ENCODE assay signal across 8 cellular contexts in genomic region chr19:8240274-8241229, GRCh38. TPM values are rescaled to one million over a fixed set of nuclear protein-coding genes. Genes with fewer than 3 reads are reported as not detected.
DNase-seq lines count a peak whose midpoint lies in the region; ATAC-seq, FAIRE-seq and TF ChIP-seq lines count a peak whose summit lies in the region.

No MANE protein-coding gene starts in this region.

- H3K4me1 Mint-ChIP-seq in CD8-positive, alpha-beta memory T cell, result peaks cover 20 to 27% (median 23%) of the 10 kb centered on the region in 3 donors
- H3K4me1 Mint-ChIP-seq in GM23338 (peaks cover 15% of the 10 kb centered on the region), mesothelial cell of epicardium (peaks cover 19% of the 10 kb centered on the region)

- H3K9me3 Mint-ChIP-seq in CD8-positive, alpha-beta memory T cell, result peaks cover 0 to 1% (median 0%) of the 10 kb centered on the region in 5 donors
- H3K9me3 Mint-ChIP-seq in GM23338 (peaks cover 15% of the 10 kb centered on the region), mesothelial cell of epicardium (no peaks in the 10 kb centered on the region)

- H3K27me3 ChIP-seq in CD8-positive, alpha-beta memory T cell (ENCODE audit: insufficient read depth, low read length, poor library complexity, severe bottlenecking), result no peaks in the 10 kb centered on the region
- H3K27me3 ChIP-seq in GM23338 (ENCODE audit: insufficient read depth), result no peaks in the 10 kb centered on the region
- H3K27me3 ChIP-seq in endothelial cell of umbilical vein (ENCODE audit: control insufficient read depth in 2 of 2, insufficient read depth in 2 of 2, low read length in 2 of 2), result no peaks in the 10 kb centered on the region

- no peaks in the 10 kb centered on the region; the same call in 1 of the 2 replicates for H3F3A ChIP-seq in GM23338 (replicated peaks; ENCODE audit: low read depth)

- H3K9me2 ChIP-seq in GM23338 (ENCODE audit: insufficient read depth), result no peaks in the 10 kb centered on the region

- no peak for TF ChIP-seq POLR2A in endothelial cell of umbilical vein (IDR thresholded peaks at IDR 0.05; ENCODE audit: low read depth, low read length)

- intact Hi-C loops in endothelial cell of umbilical vein (cut with micrococcal nuclease), result no loop called here

- no peak overlapping the region for H3K4me2 ChIP-seq in GM23338
- no peak overlapping the region for H3K4me2 ChIP-seq in endothelial cell of umbilical vein (ENCODE audit: insufficient read depth, low read length)

- peaks cover 14% of the 10 kb centered on the region for H3K4me1 ChIP-seq in CD8-positive, alpha-beta memory T cell (ENCODE audit: insufficient read depth, low read length)
- H3K4me1 ChIP-seq in GM23338 (ENCODE audit: insufficient read depth) (peaks cover 13% of the 10 kb centered on the region), endothelial cell of umbilical vein (ENCODE audit: control insufficient read depth, extremely low read depth, insufficient read depth, low read length) (no peaks in the 10 kb centered on the region)

- no peak overlapping the region for H2AFZ ChIP-seq in GM23338
- H2AFZ ChIP-seq in endothelial cell of umbilical vein (ENCODE audit: low read depth, low read length), result no peak overlapping the region

- H3K9ac ChIP-seq in endothelial cell of umbilical vein (replicated peaks; ENCODE audit: extremely low read depth, insufficient read depth, low read length), result no peak overlapping the region

- H3K27me3 Mint-ChIP-seq in CD8-positive, alpha-beta memory T cell, result peaks cover 0 to 1% of the 10 kb centered on the region in 2 donors
- peaks cover 16% of the 10 kb centered on the region for H3K27me3 Mint-ChIP-seq in GM23338 (ENCODE audit: insufficient read depth, low read depth, poor library complexity)
- H3K27me3 Mint-ChIP-seq in mesothelial cell of epicardium (ENCODE audit: low read depth), result no peaks in the 10 kb centered on the region

- H3K4me3 ChIP-seq in CD8-positive, alpha-beta memory T cell (ENCODE audit: low read length), result no peak overlapping the region
- H3K4me3 ChIP-seq in GM23338, result no peak overlapping the region
- no peak overlapping the region for H3K4me3 ChIP-seq in endothelial cell of umbilical vein (replicated peaks in 1 of 3; ENCODE audit: insufficient read depth in 1 of 3, low read depth in 1 of 3, low read length in 3 of 3)

- peaks cover 8 to 26% (median 15%) of the 10 kb centered on the region in 3 donors for H3K36me3 Mint-ChIP-seq in CD8-positive, alpha-beta memory T cell
- H3K36me3 Mint-ChIP-seq in GM23338 (ENCODE audit: low read depth) (peaks cover 57% of the 10 kb centered on the region), mesothelial cell of epicardium (peaks cover 25% of the 10 kb centered on the region)

- H3K27ac ChIP-seq in CD8-positive, alpha-beta memory T cell (ENCODE audit: low read depth, low read length), result no peak overlapping the region
- H3K27ac ChIP-seq in GM23338 (ENCODE audit: low read depth) (peak overlapping the region; percentile 42; the same call in 1 of the 2 replicates), endothelial cell of umbilical vein (ENCODE audit: insufficient read depth, low read depth, low read length) (no peak overlapping the region)

- peak; percentile 7 to 84 (median 46) for DNase-seq in CD8-positive, alpha-beta memory T cell
- DNase-seq in GM23338 (ENCODE audit: low spot score) (peak; percentile 75), NCI-H2227 (lab: John Stamatoyannopoulos, UW; ENCODE audit: unreplicated experiment) (peak; percentile 85), endothelial cell of umbilical vein (ENCODE audit: low read depth, low spot score) (peak; percentile 90), mesothelial cell of epicardium (ENCODE audit: low spot score in 2 of 2, unreplicated experiment in 2 of 2) (peak in 1 of 2 experiments; percentile 71)
- peak; percentile 9 for DNase-seq in activated CD8-positive, alpha-beta memory T cell treated with anti-CD3 and anti-CD28 coated beads, Interleukin-2, amount 50 U/mL, for 24 hours (ENCODE audit: extremely low read depth)
- DNase-seq in stimulated activated CD8-positive, alpha-beta memory T cell treated with anti-CD3 and anti-CD28 coated beads, Interleukin-4, amount 100 ng/mL, for 24 hours (ENCODE audit: low read depth), result peak; percentile 47

- peak overlapping the region in 5 of 7 donors; percentile 57 to 78 (median 61) for H3K4me3 Mint-ChIP-seq in CD8-positive, alpha-beta memory T cell
- H3K4me3 Mint-ChIP-seq in GM23338 (peak overlapping the region; percentile 5; the same call in 1 of the 3 replicates), mesothelial cell of epicardium (peak overlapping the region; percentile 20)

- H4K20me1 ChIP-seq in GM23338 (replicated peaks; ENCODE audit: insufficient read depth) (peaks cover 8% of the 10 kb centered on the region; the same call in 1 of the 2 replicates), endothelial cell of umbilical vein (replicated peaks; ENCODE audit: control insufficient read depth, extremely low read depth, insufficient read depth, low read length) (no peaks in the 10 kb centered on the region)

- BruUV-seq in endothelial cell of umbilical vein (replicated peaks; lab: Mats Ljungman, UMichigan), result no TSS peak

- peak overlapping the region; percentile 61 to 95 (median 85) for H3K27ac Mint-ChIP-seq in CD8-positive, alpha-beta memory T cell
- peak overlapping the region; percentile 33 for H3K27ac Mint-ChIP-seq in GM23338
- H3K27ac Mint-ChIP-seq in mesothelial cell of epicardium, result peak overlapping the region; percentile 62

- FAIRE-seq in endothelial cell of umbilical vein (lab: Jason Lieb, UNC), result peak; percentile 81

- dilution Hi-C loops in endothelial cell of umbilical vein (cut with MboI; ENCODE audit: extremely low pct_ligation_motif_present, low sequenced_read_pairs), result no loop called here

- no peaks in the 10 kb centered on the region for H3K9me3 ChIP-seq in CD8-positive, alpha-beta memory T cell (ENCODE audit: low read length)
- H3K9me3 ChIP-seq in endothelial cell of umbilical vein (replicated peaks; ENCODE audit: control insufficient read depth, insufficient read depth, low read length), result no peaks in the 10 kb centered on the region

- POLR2A ChIA-PET in CD8-positive, alpha-beta memory T cell (lab: Charles Lee), result interaction anchor here (0.6 to 0.7 kb wide), 3 partner anchors 27 to 48 kb away, joined by 4 read pairs; no protein-coding TSS in a partner anchor
- POLR2A ChIA-PET in endothelial cell of umbilical vein (lab: Charles Lee), result no interaction called here

- CTCF ChIA-PET in CD8-positive, alpha-beta memory T cell (lab: Charles Lee), result interaction anchor here (0.5 to 1.3 kb wide), 3 partner anchors 12 to 297 kb away, joined by 3 read pairs; partner anchors contain the start of gene TIMM44
- CTCF ChIA-PET in endothelial cell of umbilical vein (lab: Charles Lee), result interaction anchor here (1.0 to 2.7 kb wide), 3 partner anchors 37 to 236 kb away, joined by 3 to 9 read pairs (median 3); no protein-coding TSS in a partner anchor

- H3K9me1 ChIP-seq in endothelial cell of umbilical vein (replicated peaks; ENCODE audit: control insufficient read depth, extremely low read depth, insufficient read depth, low read length), result no peaks in the 10 kb centered on the region

- H3K79me2 ChIP-seq in GM23338 (replicated peaks; ENCODE audit: insufficient read depth) (peaks cover under 1% of the 10 kb centered on the region; the same call in 1 of the 2 replicates), endothelial cell of umbilical vein (ENCODE audit: control insufficient read depth, insufficient read depth, low read length) (no peaks in the 10 kb centered on the region)

- ATAC-seq in GM23338 (peak; percentile 92), GM21576 (IDR thresholded peaks at IDR 0.05; ENCODE audit: unreplicated experiment) (no peak)

- H3K36me3 ChIP-seq in CD8-positive, alpha-beta memory T cell (ENCODE audit: insufficient read depth, low read length), result no peaks in the 10 kb centered on the region
- no peaks in the 10 kb centered on the region; the same call in 1 of the 2 replicates for H3K36me3 ChIP-seq in GM23338 (ENCODE audit: insufficient read depth)
- no peaks in the 10 kb centered on the region for H3K36me3 ChIP-seq in endothelial cell of umbilical vein (ENCODE audit: control insufficient read depth in 2 of 2, extremely low read depth in 1 of 2, insufficient read depth in 2 of 2, low read length in 2 of 2)

- TF ChIP-seq CTCF in GM23338 (conservative IDR thresholded peaks at IDR 0.05; ENCODE audit: low read depth in 2 of 2) (no peak), endothelial cell of umbilical vein (IDR thresholded peaks at IDR 0.05; ENCODE audit: extremely low read depth in 1 of 2, insufficient read depth in 1 of 2, low read depth in 1 of 2, low read length in 2 of 2) (no peak), mesothelial cell of epicardium (IDR thresholded peaks at IDR 0.05; ENCODE audit: unreplicated experiment) (no peak)

TF ChIP-seq in GM23338, 12 proteins besides CTCF, POLR2A, EP300 and RAD21 (continues in another document):
- no peak for TF ChIP-seq ZNF114 (CRISPR knock-in tag; IDR thresholded peaks at IDR 0.05)

TF ChIP-seq in endothelial cell of umbilical vein, 7 proteins besides CTCF, POLR2A, EP300 and RAD21 (continues in another document):
- TF ChIP-seq GATA2 (IDR thresholded peaks at IDR 0.05; ENCODE audit: insufficient read depth, insufficient read length, low read depth, low read length) (no peak), EZH2 (IDR thresholded peaks at IDR 0.05; ENCODE audit: borderline replicate concordance, low read depth, low read length, severe bottlenecking) (no peak), JUN (IDR thresholded peaks at IDR 0.05; ENCODE audit: borderline replicate concordance, insufficient read depth, insufficient read length, low read depth) (peak; percentile 31), POLR2AphosphoS5 (IDR thresholded peaks at IDR 0.05; ENCODE audit: insufficient read depth, low read depth, low read length) (peak; percentile 28), FOS (IDR thresholded peaks at IDR 0.05; ENCODE audit: borderline replicate concordance, insufficient read depth, low read length) (peak; percentile 70)

RNA-seq across cellular contexts. Expression of gene CERS4, which starts 31.4 kb away (rescaled TPM):
- 10 to 100 TPM; 21.5 to 21.9 TPM for total RNA-seq in CD8-positive, alpha-beta memory T cell
- 13.3 TPM for polyA plus RNA-seq in CD8-positive, alpha-beta memory T cell
- 96.2 and 109 TPM in 2 replicates for total RNA-seq in GM23338 (2014; rRNA removed; shearing (Covaris generic))
- 68.5 and 74.5 TPM in 2 replicates for polyA plus RNA-seq in GM23338 (2016; fragmentation: Nextera tagmentation; extraction: Ambion mirVana)
- total RNA-seq in endothelial cell of umbilical vein, result 2.5 and 4.9 TPM in 2 replicates
- polyA plus RNA-seq in endothelial cell of umbilical vein, result 7.7 and 9.9 TPM in 2 replicates
- polyA plus RNA-seq in endothelial cell of umbilical vein (2011; cell fraction: cytosol; rRNA removed), result 3.2 and 4.5 TPM in 2 replicates
- polyA plus RNA-seq in endothelial cell of umbilical vein (2011; cell fraction: nucleus; rRNA removed), result 2.1 and 2.2 TPM in 2 replicates
- 1.8 and 3.3 TPM in 2 replicates for polyA plus RNA-seq in endothelial cell of umbilical vein (2012)
- 4.6 and 6.2 TPM in 2 replicates for polyA minus RNA-seq in endothelial cell of umbilical vein
- polyA minus RNA-seq in endothelial cell of umbilical vein (2011; cell fraction: cytosol; rRNA and poly(A)+ RNA removed), result not detected
- polyA minus RNA-seq in endothelial cell of umbilical vein (2011; cell fraction: nucleus; rRNA and poly(A)+ RNA removed), result 0.67 and 1.6 TPM in 2 replicates
- 60.1 to 72.7 TPM (median 67.0 TPM) in 3 replicates for total RNA-seq in mesothelial cell of epicardium

Comparison
In these comparisons a context has a peak if more than half of its experiments do, and no peak if none do; other contexts are left out.
1. H3K27ac Mint-ChIP-seq: peak in every context shown above with its lines; median percentile 85 in CD8-positive, alpha-beta memory T cell; 62 in mesothelial cell of epicardium; 33 in GM23338.
2. H3K4me3 Mint-ChIP-seq: peak in every context shown above with its lines; median percentile 61 in CD8-positive, alpha-beta memory T cell; 20 in mesothelial cell of epicardium; 5 in GM23338.